Comparison of ENCODE assay signal across 30 cellular contexts in genomic region chr4:53314257-53314656, GRCh38.
"Had no signal": no experiment of that assay in that cellular context is flagged by ENCODE, and none has a peak within 500 bp of the region (broad histone marks: within the 10 kb centered on the region; RNA-seq: fewer than 3 reads in every experiment).

No MANE protein-coding gene starts in this region.

- H3K27ac ChIP-seq: adrenal gland, body of pancreas, breast epithelium, KMS-11, SJCRH30, VCaP had no signal

- DNase-seq: activated B cell treated with CpG ODN at 0.5 μM for 24 hours; activated CD4-positive, alpha-beta memory T cell treated with anti-CD3 and anti-CD28 coated beads for 36 hours; activated CD4-positive, alpha-beta T cell treated with anti-CD3 and anti-CD28 coated beads for 4 hours; activated CD4-positive, alpha-beta T cell treated with anti-CD3 and anti-CD28 coated beads, Interleukin-2, amount 50 U/mL, for 1 hour; activated CD4-positive, CD25-positive, alpha-beta regulatory T cell treated with anti-CD3 and anti-CD28 coated beads, Interleukin-2, amount 50 U/mL, for 72 hours; activated CD8-positive, alpha-beta memory T cell treated with anti-CD3 and anti-CD28 coated beads, Interleukin-2, amount 50 U/mL, for 4 hours; activated gamma-delta T cell treated with Interleukin-2 at 50 U/mL for 16 hours; activated naive CD4-positive, alpha-beta T cell treated with anti-CD3 and anti-CD28 coated beads for 36 hours; activated T-cell treated with anti-CD3 and anti-CD28 coated beads for 4 hours; activated T-cell treated with anti-CD3 and anti-CD28 coated beads, Interleukin-2, amount 50 U/mL, for 4 hours; adrenal gland; body of pancreas; MM.1S; MV-4-11; NCI-H1436 treated with DMSO at 0.1 percent for 48 hours; NCI-H1694 treated with DMSO at 0.1 percent for 48 hours; NCI-H2029 treated with DMSO at 0.1 percent for 48 hours; NCI-H2107; NCI-H2171; NCI-H510A; NCI-H748 treated with DMSO at 0.1 percent for 48 hours; NK-92 treated with Interleukin-12 subunit alpha and Interleukin-12 subunit beta, amount 100 ng/mL, for 24 hours; SJCRH30; SK-N-SH; T-cell; T-helper 2 cell; T-helper 9 cell had no signal
